Comparison of ENCODE assay signal across 8 cellular contexts in the genomic region with DNA sequence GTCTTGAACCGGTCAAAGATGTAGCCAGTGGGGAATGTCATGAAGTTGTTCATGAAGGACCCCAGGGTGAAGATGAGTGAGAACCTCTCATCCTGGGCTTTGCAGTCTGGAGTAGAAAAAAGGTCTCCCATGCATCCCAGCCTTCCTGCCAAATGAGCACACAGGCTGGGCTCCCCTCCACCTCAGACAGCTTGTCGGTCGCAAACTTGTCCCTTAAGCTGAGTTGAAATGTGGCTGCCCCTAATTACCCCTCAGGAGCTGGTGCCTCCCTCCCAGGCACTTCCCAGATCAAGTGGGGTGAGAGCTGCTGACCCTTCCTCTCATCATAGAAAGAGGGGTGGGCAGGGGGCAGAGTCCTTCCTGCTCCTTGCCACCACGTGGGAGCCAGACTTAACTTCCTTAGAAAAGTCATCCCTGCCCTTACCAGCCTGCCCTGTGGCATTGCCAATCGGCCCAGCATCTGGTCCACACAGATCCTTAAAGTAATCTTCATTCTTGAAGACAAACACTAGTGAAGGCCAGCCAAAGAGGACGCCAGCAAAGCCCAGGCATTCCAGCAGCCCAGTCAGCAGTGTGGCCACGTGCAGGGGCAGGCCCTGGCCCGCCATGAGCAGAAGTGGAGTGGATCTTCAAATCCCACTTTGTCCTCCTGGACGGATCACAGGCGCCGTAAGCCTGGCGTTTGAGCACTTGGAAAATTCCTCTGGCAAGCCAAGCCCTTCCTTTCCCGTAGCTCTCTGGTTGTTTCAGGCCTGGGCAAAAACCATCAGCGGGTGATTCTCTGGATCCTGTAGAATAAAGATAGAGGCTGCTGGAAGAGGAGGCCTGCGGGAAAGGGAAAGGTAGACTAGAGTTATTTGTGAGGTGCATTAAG. TPM values are rescaled to one million over a fixed set of nuclear protein-coding genes. Genes with fewer than 3 reads are reported as not detected.
DNase-seq lines count a peak whose midpoint lies in the region; ATAC-seq and TF ChIP-seq lines count a peak whose summit lies in the region.

No MANE protein-coding gene starts in this region.

- no peaks in the 10 kb centered on the region for H3K27me3 Mint-ChIP-seq in activated B cell treated with CpG ODN at 0.5 μM for 24 hours
- peaks cover 7% of the 10 kb centered on the region for H3K27me3 Mint-ChIP-seq in neural progenitor cell (ENCODE audit: insufficient read depth, low read depth)

- intact Hi-C loops in activated B cell treated with CpG ODN at 0.5 μM for 24 hours (cut with micrococcal nuclease) (loop anchor here (1.0 to 10.0 kb wide), 10 partner anchors 49 to 1789 kb away; a partner anchor contains a TSS), esophagus squamous epithelium (cut with DNase I) (no loop called here)

- CTCF ChIA-PET in activated B cell treated with CpG ODN at 0.5 μM for 24 hours (lab: Charles Lee), result interaction anchor here (1.8 kb wide), 1 partner anchor 32 kb away, joined by 8 read pairs; no protein-coding TSS in a partner anchor

- no peak overlapping the region for H2AFZ ChIP-seq in neural progenitor cell (replicated peaks)

- no peak for TF ChIP-seq POLR2A in esophagus squamous epithelium (IDR thresholded peaks at IDR 0.05)
- TF ChIP-seq POLR2A in GM18505 (IDR thresholded peaks at IDR 0.05; ENCODE audit: borderline replicate concordance, extremely low read depth, insufficient read depth, insufficient read length), result no peak

- peak overlapping the region; percentile 90 to 99 (median 97) for H3K27ac ChIP-seq in esophagus squamous epithelium
- no peak overlapping the region for H3K27ac ChIP-seq in neural progenitor cell

- no peaks in the 10 kb centered on the region for H3K79me2 ChIP-seq in neural progenitor cell (ENCODE audit: low read depth)

- WGBS in esophagus squamous epithelium, 2 donors, result 11 to 17% methylated on average over 3 to 10 of the region's 15 CpGs

- H3K4me3 ChIP-seq in esophagus squamous epithelium, result peak overlapping the region; percentile 40 to 76 (median 56)
- H3K4me3 ChIP-seq in neural progenitor cell, result no peak overlapping the region

- peak overlapping the region; percentile 87 for H3K4me2 ChIP-seq in neural progenitor cell

- H3K9me3 Mint-ChIP-seq in activated B cell treated with CpG ODN at 0.5 μM for 24 hours (no peaks in the 10 kb centered on the region), neural progenitor cell (no peaks in the 10 kb centered on the region)

- H3K27ac Mint-ChIP-seq in activated B cell treated with CpG ODN at 0.5 μM for 24 hours, result peak overlapping the region; percentile 91
- no peak overlapping the region for H3K27ac Mint-ChIP-seq in neural progenitor cell

- H3K4me3 Mint-ChIP-seq in activated B cell treated with CpG ODN at 0.5 μM for 24 hours (peak overlapping the region; percentile 92), neural progenitor cell (peak overlapping the region; percentile 83)

- H3K36me3 Mint-ChIP-seq in activated B cell treated with CpG ODN at 0.5 μM for 24 hours (ENCODE audit: low read depth) (peaks cover 57% of the 10 kb centered on the region), neural progenitor cell (no peaks in the 10 kb centered on the region)

- POLR2A ChIA-PET in activated B cell treated with CpG ODN at 0.5 μM for 24 hours (lab: Charles Lee), result interaction anchor here (0.8 to 12.4 kb wide), 14 partner anchors 10 to 315 kb away, joined by 3 to 238 read pairs (median 6); a partner anchor contains a TSS

- H3K9ac ChIP-seq in ES-I3 (ENCODE audit: low read depth, low read length), result peak overlapping the region; percentile 65; the same call in 1 of the 2 replicates
- H3K9ac ChIP-seq in neural progenitor cell, result no peak overlapping the region

- H3K4me1 Mint-ChIP-seq in activated B cell treated with CpG ODN at 0.5 μM for 24 hours, result peaks cover 47% of the 10 kb centered on the region
- H3K4me1 Mint-ChIP-seq in neural progenitor cell, result peaks cover 31% of the 10 kb centered on the region

- DNase-seq in activated B cell treated with CpG ODN at 0.5 μM for 24 hours (no peak), esophagus squamous epithelium (lab: John Stamatoyannopoulos, UW) (no peak), neural progenitor cell (ENCODE audit: low spot score) (no peak), NCI-H345 treated with DMSO at 0.1 percent for 48 hours (lab: John Stamatoyannopoulos, UW; ENCODE audit: unreplicated experiment) (no peak), superior temporal gyrus (ENCODE audit: extremely low spot score) (no peak)

- no peaks in the 10 kb centered on the region for H4K20me1 ChIP-seq in neural progenitor cell (ENCODE audit: low read depth)

- peaks cover 8% of the 10 kb centered on the region for H3F3A ChIP-seq in neural progenitor cell (ENCODE audit: low read depth)

- TF ChIP-seq CTCF in activated B cell treated with CpG ODN at 0.5 μM for 24 hours (IDR thresholded peaks at IDR 0.05) (no peak), esophagus squamous epithelium (IDR thresholded peaks at IDR 0.05) (no peak), neural progenitor cell (IDR thresholded peaks at IDR 0.05) (no peak)

- H3K4me1 ChIP-seq in ES-I3 (ENCODE audit: insufficient read depth, low read length) (peaks cover 26% of the 10 kb centered on the region), esophagus squamous epithelium (peaks cover 49 to 92% (median 62%) of the 10 kb centered on the region in 3 donors), neural progenitor cell (no peaks in the 10 kb centered on the region)

- H3K36me3 ChIP-seq in ES-I3 (ENCODE audit: insufficient read depth, low read length) (no peaks in the 10 kb centered on the region), esophagus squamous epithelium (peaks cover 3 to 31% (median 4%) of the 10 kb centered on the region in 3 donors), neural progenitor cell (no peaks in the 10 kb centered on the region)

- no peak for ATAC-seq in activated B cell treated with CpG ODN at 0.5 μM for 24 hours (ENCODE audit: low read depth)
- ATAC-seq in HG03565 (IDR thresholded peaks at IDR 0.05; ENCODE audit: unreplicated experiment), result no peak
- ATAC-seq in GM18505 (IDR thresholded peaks at IDR 0.05; ENCODE audit: unreplicated experiment), result no peak

- no peaks in the 10 kb centered on the region for H3K27me3 ChIP-seq in esophagus squamous epithelium
- H3K27me3 ChIP-seq in neural progenitor cell, result peaks cover 48% of the 10 kb centered on the region

- H3K9me3 ChIP-seq in ES-I3 (ENCODE audit: control insufficient read depth, insufficient read depth, low read length) (no peaks in the 10 kb centered on the region), esophagus squamous epithelium (no peaks in the 10 kb centered on the region), neural progenitor cell (ENCODE audit: low read depth) (no peaks in the 10 kb centered on the region)

RNA-seq across cellular contexts. Expression of a gene that starts 1.1 kb away (rescaled TPM):
- total RNA-seq in activated B cell treated with CpG ODN at 0.5 μM for 24 hours (213 and 237 TPM in 2 replicates), esophagus squamous epithelium (10 to 100 TPM; 54.1 to 90.9 (median 75.6) TPM), neural progenitor cell (ENCODE audit: low replicate concordance) (5.6 and 7.8 TPM in 2 replicates)

RNA-seq across cellular contexts. Expression of a gene that starts 34.5 kb away (rescaled TPM):
- 0.13 and 0.24 TPM in 2 replicates for total RNA-seq in activated B cell treated with CpG ODN at 0.5 μM for 24 hours
- total RNA-seq in esophagus squamous epithelium, result 1 to 10 TPM in 2 of 4 donors, under 1 TPM in 2; 0.66 to 1.1 (median 0.90) TPM
- 0.13 and 1.9 TPM in 2 replicates for total RNA-seq in neural progenitor cell (ENCODE audit: low replicate concordance)

RNA-seq across cellular contexts. Expression of a gene that starts 35.4 kb away (rescaled TPM):
- 0.76 and 1.1 TPM in 2 replicates for total RNA-seq in activated B cell treated with CpG ODN at 0.5 μM for 24 hours
- not detected for total RNA-seq in esophagus squamous epithelium
- not detected in 2 replicates for total RNA-seq in neural progenitor cell (ENCODE audit: low replicate concordance)

RNA-seq across cellular contexts. Expression of a gene that starts 44.9 kb away (rescaled TPM):
- not detected in 2 replicates for total RNA-seq in activated B cell treated with CpG ODN at 0.5 μM for 24 hours
- not detected for total RNA-seq in esophagus squamous epithelium
- total RNA-seq in neural progenitor cell (ENCODE audit: low replicate concordance), result not detected in 2 replicates
